Comparison of ENCODE assay signal across 30 cellular contexts in the genomic region with DNA sequence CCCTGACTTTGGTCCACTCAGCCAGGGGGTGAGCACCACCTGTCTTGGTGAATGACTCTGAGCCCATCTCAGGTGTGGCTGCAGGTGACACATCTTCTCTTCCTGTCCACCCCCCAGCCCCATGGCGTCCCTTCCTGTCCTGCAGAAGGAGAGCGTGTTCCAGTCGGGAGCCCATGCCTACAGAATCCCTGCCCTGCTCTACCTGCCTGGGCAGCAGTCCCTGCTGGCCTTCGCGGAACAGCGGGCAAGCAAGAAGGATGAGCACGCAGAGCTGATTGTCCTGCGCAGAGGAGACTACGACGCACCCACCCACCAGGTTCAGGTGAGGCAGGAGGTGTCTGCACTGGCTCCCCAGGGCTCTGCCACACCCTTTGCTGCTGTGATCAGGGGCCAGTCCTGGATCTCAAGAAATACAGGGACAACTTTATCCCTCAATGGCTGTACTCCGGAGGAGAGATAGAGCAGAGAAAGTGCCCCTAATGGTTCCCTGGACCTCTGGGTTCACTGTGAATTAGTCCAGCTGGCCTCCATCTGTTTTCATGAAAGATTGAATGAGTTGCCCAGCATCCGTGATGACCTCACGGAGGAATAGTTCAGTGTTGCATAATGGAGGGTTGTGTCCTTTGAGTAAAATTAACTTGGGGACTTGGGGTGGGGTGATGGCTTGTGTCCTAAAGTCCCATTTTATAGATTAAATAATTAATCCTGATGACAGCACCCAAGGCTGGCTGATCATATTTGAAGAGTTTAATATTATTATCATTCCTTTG. TPM values are rescaled to one million over a fixed set of nuclear protein-coding genes. Genes with fewer than 3 reads are reported as not detected.
A peak's percentile ranks its signal among the peaks of the same experiment; 100 is the strongest.
DNase-seq lines count a peak whose midpoint lies in the region; ATAC-seq and TF ChIP-seq lines count a peak whose summit lies in the region.
"Had no signal": no experiment of that assay in that cellular context is flagged by ENCODE, and none has a peak within 500 bp of the region (broad histone marks: within the 10 kb centered on the region; RNA-seq: fewer than 3 reads in every experiment).

A gene (plus strand): TSS at position 122 of the 770 bp plus-strand sequence. CDS start 0 bp downstream, at position 122.

- H3K4me1 ChIP-seq in osteoblast (ENCODE audit: insufficient read depth, low read length) = peaks cover 19% of the 10 kb centered on the region
- no peaks in the 10 kb centered on the region for H3K4me1 ChIP-seq in BE2C
- H3K4me1 ChIP-seq: left lung had no signal

- H3K27me3 ChIP-seq in osteoblast (ENCODE audit: insufficient read depth, low read length) (no peaks in the 10 kb centered on the region), BE2C (no peaks in the 10 kb centered on the region)
- H3K27me3 ChIP-seq: hepatocyte, left lung had no signal

- no peak for TF ChIP-seq CTCF in fibroblast of the aortic adventitia (IDR thresholded peaks at IDR 0.05; ENCODE audit: insufficient read depth, low read length)
- no peak for TF ChIP-seq CTCF in osteoblast (IDR thresholded peaks at IDR 0.05; ENCODE audit: extremely low read depth, low read depth, low read length)
- no peak for TF ChIP-seq CTCF in BE2C (IDR thresholded peaks at IDR 0.05; ENCODE audit: low read depth, low read length)

- H2AFZ ChIP-seq in osteoblast (ENCODE audit: low read length) = peak within 1 kb of the TSS; percentile 21
- H2AFZ ChIP-seq: hepatocyte had no signal

- DNase-seq in GM04503 (ENCODE audit: low read depth) = peak; percentile 52
- DNase-seq in SK-N-MC (ENCODE audit: low read depth, low spot score) = no peak
- DNase-seq in fibroblast of the aortic adventitia (ENCODE audit: low read depth) = peak; percentile 36
- no peak for DNase-seq in osteoblast (ENCODE audit: insufficient read length, low spot score, missing footprints)
- no peak for DNase-seq in BE2C
- no peak for DNase-seq in RPMI8226
- DNase-seq in SW480 (ENCODE audit: low spot score) = no peak
- DNase-seq: activated B cell treated with CpG ODN at 0.5 μM for 24 hours; activated CD4-positive, alpha-beta T cell treated with anti-CD3 and anti-CD28 coated beads, Interleukin-2, amount 50 U/mL, for 4 hours; CD4-positive, alpha-beta memory T cell; GDM1; left lung; NCI-H1092; NCI-H187; NCI-H2171 treated with DMSO at 0.1 percent for 48 hours; NCI-H526 had no signal

- H3K9ac ChIP-seq in SK-N-MC (ENCODE audit: insufficient read length) = peak within 1 kb of the TSS; percentile 3

- H3K9me3 ChIP-seq in SK-N-MC (ENCODE audit: low read depth, low read length) (no peaks in the 10 kb centered on the region), osteoblast (ENCODE audit: low read depth, low read length) (no peaks in the 10 kb centered on the region), BE2C (no peaks in the 10 kb centered on the region; the same call in 1 of the 2 replicates)
- H3K9me3 ChIP-seq: left lung had no signal

- no peaks in the 10 kb centered on the region for H3K79me2 ChIP-seq in osteoblast (ENCODE audit: insufficient read depth, low read length)
- H3K79me2 ChIP-seq: hepatocyte had no signal

- H3K27ac ChIP-seq in SK-N-MC (no peak within 1 kb of the TSS), osteoblast (ENCODE audit: low read depth, low read length) (no peak within 1 kb of the TSS)
- H3K27ac ChIP-seq: hepatocyte, HL-60, left lung had no signal

- H3K4me2 ChIP-seq in osteoblast (ENCODE audit: insufficient read depth, low read length) = no peak within 1 kb of the TSS
- H3K4me2 ChIP-seq: hepatocyte had no signal

- no peak for ATAC-seq in GM21619 (IDR thresholded peaks at IDR 0.05; ENCODE audit: unreplicated experiment)
- ATAC-seq: left lung had no signal

- H3K4me3 ChIP-seq in SK-N-MC (no peak within 1 kb of the TSS), fibroblast of the aortic adventitia (ENCODE audit: low read depth, low read length) (no peak within 1 kb of the TSS), osteoblast (ENCODE audit: insufficient read depth, low read length) (no peak within 1 kb of the TSS), BE2C (ENCODE audit: low read depth, low read length) (no peak within 1 kb of the TSS)
- H3K4me3 ChIP-seq: hepatocyte, left lung had no signal

- no peaks in the 10 kb centered on the region for H4K20me1 ChIP-seq in osteoblast (ENCODE audit: insufficient read depth, low read length)

- H3K36me3 ChIP-seq in SK-N-MC (ENCODE audit: insufficient read depth, low read length) = no peaks in the 10 kb centered on the region
- no peaks in the 10 kb centered on the region for H3K36me3 ChIP-seq in osteoblast (ENCODE audit: insufficient read depth, low read length)
- H3K36me3 ChIP-seq in BE2C = no peaks in the 10 kb centered on the region
- H3K36me3 ChIP-seq: left lung had no signal

RNA-seq across cellular contexts. Expression of the gene that starts here (rescaled TPM):
- total RNA-seq in fibroblast of the aortic adventitia (ENCODE audit: low replicate concordance) (not detected in 2 replicates), osteoblast (not detected in 2 replicates)
- polyA plus RNA-seq in BE2C (2012; ENCODE audit: insufficient read depth, insufficient read length, low read depth) = not detected
- total RNA-seq: activated B cell treated with CpG ODN at 0.5 μM for 24 hours; activated naive CD4-positive, alpha-beta T cell treated with anti-CD3 and anti-CD28 coated beads, Interleukin-2, amount 50 U/mL, for 72 hours; activated T-helper 2 cell treated with anti-CD3 and anti-CD28 coated beads, Interferon-gamma antibody, Interleukin-2, Interleukin-4, amounts not matched to agents 10 μg/mL and 5 μg/mL and 100 μg/mL, durations not matched to agents 14 hours and 24 hours and 36 hours; aorta; CD4-positive, alpha-beta memory T cell; dermis microvascular lymphatic vessel endothelial cell; frontal cortex; H7; hepatocyte; left lung; LHCN-M2; mesothelial cell of epicardium; natural killer cell treated with Interleukin-12 subunit alpha and Interleukin-12 subunit beta and Interleukin-15 and Interleukin-18, amount 100 ng/mL, for 72 hours; progenitor cell of endocrine pancreas; subcutaneous adipose tissue had no signal
- polyA plus RNA-seq: aorta; CD4-positive, alpha-beta memory T cell; hepatocyte had no signal

Comparison
In these comparisons a context has a peak if more than half of its experiments do, and no peak if none do; other contexts are left out.
1. Peak in DNase-seq in fibroblast of the aortic adventitia; RNA of the gene not detected or under 1 TPM.